In the genomic region with DNA sequence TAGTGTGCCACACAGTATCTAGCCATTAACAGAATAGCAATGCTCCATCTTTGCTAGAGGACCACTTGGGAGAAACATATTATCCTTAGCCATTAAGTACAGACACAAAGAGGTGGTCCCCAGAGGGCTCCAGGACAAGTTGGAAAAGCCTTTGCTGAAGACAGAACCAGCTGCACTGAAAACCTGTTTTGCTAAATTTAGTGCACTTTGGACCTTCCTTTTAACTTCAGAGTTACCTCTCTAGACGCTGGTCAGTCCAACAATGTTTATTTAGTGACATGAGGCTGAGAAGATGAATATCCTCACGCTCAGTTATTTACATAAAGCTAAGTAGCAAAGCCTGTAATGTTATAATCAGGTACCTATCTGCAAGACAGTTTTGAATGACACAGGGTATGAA, we compare ENCODE assay signal across 16 cellular contexts.
DNase-seq lines count a peak whose midpoint lies in the region; ATAC-seq and TF ChIP-seq lines count a peak whose summit lies in the region.
"Had no signal": no experiment of that assay in that cellular context is flagged by ENCODE, and none has a peak within 500 bp of the region (broad histone marks: within the 10 kb centered on the region; RNA-seq: fewer than 3 reads in every experiment).

No MANE protein-coding gene starts in this region.

- H3K27ac ChIP-seq in ACC112 (ENCODE audit: low read depth, low read length) = no peak overlapping the region

- H3K9me3 Mint-ChIP-seq in glutamatergic neuron (ENCODE audit: unreplicated experiment) = peaks cover under 1% of the 10 kb centered on the region
- H3K9me3 Mint-ChIP-seq: activated T-cell treated with anti-CD3 and anti-CD28 coated beads, Interleukin-2, amount 50 U/mL, for 4 hours; GM23338; stimulated activated naive CD8-positive, alpha-beta T cell treated with anti-CD3 and anti-CD28 coated beads, Interleukin-15, amount 100 ng/mL, for 72 hours had no signal

- H3K4me3 ChIP-seq in ACC112 (ENCODE audit: low read depth, low read length) = no peak overlapping the region
- H3K4me3 ChIP-seq: GM23338 had no signal

- peak; percentile 30 for ATAC-seq in GM18868 (IDR thresholded peaks at IDR 0.05; ENCODE audit: unreplicated experiment)
- peak; percentile 11 for ATAC-seq in HG02970 (IDR thresholded peaks at IDR 0.05; ENCODE audit: low FRiP score, unreplicated experiment)
- ATAC-seq in GM18861 (IDR thresholded peaks at IDR 0.05; ENCODE audit: unreplicated experiment) = no peak
- ATAC-seq: activated T-cell treated with anti-CD3 and anti-CD28 coated beads, Interleukin-2, amount 50 U/mL, for 4 hours; GM23338; stimulated activated naive CD8-positive, alpha-beta T cell treated with anti-CD3 and anti-CD28 coated beads, Interleukin-15, amount 100 ng/mL, for 72 hours had no signal

- DNase-seq in glutamatergic neuron (peak; percentile 51), AG20443 (ENCODE audit: low spot score) (no peak), CD1c-positive myeloid dendritic cell (ENCODE audit: extremely low spot score) (no peak), NCI-H1694 treated with DMSO at 0.1 percent for 48 hours (lab: John Stamatoyannopoulos, UW) (no peak)
- DNase-seq: activated T-cell treated with anti-CD3 and anti-CD28 coated beads, Interleukin-2, amount 50 U/mL, for 4 hours; dermis blood vessel endothelial cell; GDM1; NCI-H2029 treated with DMSO at 0.1 percent for 48 hours; OCI-M1; stimulated activated naive CD8-positive, alpha-beta T cell treated with anti-CD3 and anti-CD28 coated beads, Interleukin-15, amount 100 ng/mL, for 72 hours had no signal

- H3K36me3 Mint-ChIP-seq in glutamatergic neuron (ENCODE audit: unreplicated experiment) = no peaks in the 10 kb centered on the region

- H3K4me1 ChIP-seq in ACC112 (ENCODE audit: control insufficient read depth, insufficient read depth, low read length, unreplicated experiment) = no peaks in the 10 kb centered on the region

- peak overlapping the region; percentile 55 for H3K4me3 Mint-ChIP-seq in glutamatergic neuron (ENCODE audit: unreplicated experiment)
- H3K4me3 Mint-ChIP-seq: activated T-cell treated with anti-CD3 and anti-CD28 coated beads, Interleukin-2, amount 50 U/mL, for 4 hours; GM23338; stimulated activated naive CD8-positive, alpha-beta T cell treated with anti-CD3 and anti-CD28 coated beads, Interleukin-15, amount 100 ng/mL, for 72 hours had no signal

- peak overlapping the region; percentile 86 for H3K27ac Mint-ChIP-seq in glutamatergic neuron (ENCODE audit: unreplicated experiment)
- H3K27ac Mint-ChIP-seq: GM23338; stimulated activated naive CD8-positive, alpha-beta T cell treated with anti-CD3 and anti-CD28 coated beads, Interleukin-15, amount 100 ng/mL, for 72 hours had no signal

- H3K27me3 ChIP-seq in ACC112 (ENCODE audit: insufficient read depth, low read length) = no peaks in the 10 kb centered on the region
- H3K27me3 ChIP-seq: BE2C had no signal

- no peaks in the 10 kb centered on the region for H3K79me2 ChIP-seq in ACC112 (ENCODE audit: control insufficient read depth, insufficient read depth, low read length, unreplicated experiment)

- H3K27me3 Mint-ChIP-seq in glutamatergic neuron (ENCODE audit: unreplicated experiment) = peaks cover 4% of the 10 kb centered on the region
- H3K27me3 Mint-ChIP-seq: stimulated activated naive CD8-positive, alpha-beta T cell treated with anti-CD3 and anti-CD28 coated beads, Interleukin-15, amount 100 ng/mL, for 72 hours had no signal

- TF ChIP-seq CTCF in glutamatergic neuron (IDR thresholded peaks at IDR 0.05; ENCODE audit: partially characterized antibody, unreplicated experiment) = no peak

- H2AFZ ChIP-seq in ACC112 (ENCODE audit: low read length, unreplicated experiment) = peak overlapping the region; percentile 42
- H2AFZ ChIP-seq: GM23338 had no signal

- peaks cover 54% of the 10 kb centered on the region for H3K4me1 Mint-ChIP-seq in glutamatergic neuron (ENCODE audit: low read depth, unreplicated experiment)

- no peaks in the 10 kb centered on the region for H3K36me3 ChIP-seq in ACC112 (ENCODE audit: insufficient read depth, low read length)
- H3K36me3 ChIP-seq: BE2C had no signal
